Comparison of ENCODE assay signal across 9 cellular contexts in genomic region chr18:48945953-48946217, GRCh38. TPM values are rescaled to one million over a fixed set of nuclear protein-coding genes. Genes with fewer than 3 reads are reported as not detected.
DNase-seq lines count a peak whose midpoint lies in the region; ATAC-seq, FAIRE-seq and TF ChIP-seq lines count a peak whose summit lies in the region.
"Had no signal": no experiment of that assay in that cellular context is flagged by ENCODE, and none has a peak within 500 bp of the region (broad histone marks: within the 10 kb centered on the region; RNA-seq: fewer than 3 reads in every experiment).

No MANE protein-coding gene starts in this region.

- H3K36me3 Mint-ChIP-seq in activated CD4-positive, alpha-beta T cell treated with anti-CD3 and anti-CD28 coated beads, Interleukin-2, amount 10 ng/mL, durations not matched to agents 24 days and 14 days (ENCODE audit: low read depth): peaks cover 73% of the 10 kb centered on the region

- TF ChIP-seq POLR2A in stomach (IDR thresholded peaks at IDR 0.05): no peak

- FAIRE-seq in keratinocyte (lab: Jason Lieb, UNC): no peak

- H3K9me3 ChIP-seq in keratinocyte (ENCODE audit: control insufficient read depth, low read depth, low read length): no peaks in the 10 kb centered on the region
- H3K9me3 ChIP-seq in stomach: no peaks in the 10 kb centered on the region

- H3K4me2 ChIP-seq in keratinocyte (ENCODE audit: control insufficient read depth, extremely low read depth, insufficient read depth, low read depth, low read length): peak overlapping the region; percentile 98

- intact Hi-C loops in activated CD4-positive, alpha-beta T cell treated with anti-CD3 and anti-CD28 coated beads, Interleukin-2, amount 10 ng/mL, durations not matched to agents 24 days and 14 days (cut with micrococcal nuclease): loop anchor here (10.0 kb wide), 1 partner anchor 539 kb away; the partner anchor contains the start of gene C18orf32
- intact Hi-C loops in stomach (cut with DNase I; ENCODE audit: low total_unique reads): no loop called here

- no peak for ATAC-seq in GM21723 (IDR thresholded peaks at IDR 0.05; ENCODE audit: unreplicated experiment)

- no peak for TF ChIP-seq EP300 in stomach (IDR thresholded peaks at IDR 0.05)

- no peak overlapping the region for H3K9ac ChIP-seq in keratinocyte (ENCODE audit: control insufficient read depth, extremely low read depth, insufficient read depth, low read length)

- no peaks in the 10 kb centered on the region for H3K9me3 Mint-ChIP-seq in activated CD4-positive, alpha-beta T cell treated with anti-CD3 and anti-CD28 coated beads, Interleukin-2, amount 10 ng/mL, durations not matched to agents 24 days and 14 days

- H3K4me3 Mint-ChIP-seq in activated CD4-positive, alpha-beta T cell treated with anti-CD3 and anti-CD28 coated beads, Interleukin-2, amount 10 ng/mL, durations not matched to agents 24 days and 14 days: peak overlapping the region; percentile 93

- H2AFZ ChIP-seq in keratinocyte (ENCODE audit: control insufficient read depth, low read length): no peak overlapping the region

- no peaks in the 10 kb centered on the region for H3K27me3 Mint-ChIP-seq in activated CD4-positive, alpha-beta T cell treated with anti-CD3 and anti-CD28 coated beads, Interleukin-2, amount 10 ng/mL, durations not matched to agents 24 days and 14 days

- H3K4me3 ChIP-seq in keratinocyte (ENCODE audit: control insufficient read depth in 2 of 3, extremely low read depth in 1 of 3, insufficient read depth in 2 of 3, low read depth in 1 of 3, low read length in 3 of 3) (no peak overlapping the region), stomach (peak overlapping the region; percentile 73 to 94 (median 90))

- H3K27ac Mint-ChIP-seq in activated CD4-positive, alpha-beta T cell treated with anti-CD3 and anti-CD28 coated beads, Interleukin-2, amount 10 ng/mL, durations not matched to agents 24 days and 14 days: no peak overlapping the region

- no peak for DNase-seq in activated CD4-positive, alpha-beta T cell treated with anti-CD3 and anti-CD28 coated beads, Interleukin-2, amount 10 ng/mL, durations not matched to agents 24 days and 14 days
- DNase-seq in activated CD4-positive, alpha-beta T cell treated with anti-CD3 and anti-CD28 coated beads for 4 hours: no peak
- DNase-seq in keratinocyte (ENCODE audit: low read depth, low spot score) (no peak), stomach (no peak), SK-N-DZ (ENCODE audit: low spot score) (no peak), AG08396 (ENCODE audit: low spot score) (no peak)
- DNase-seq: activated effector memory CD4-positive, alpha-beta T cell treated with anti-CD3 and anti-CD28 coated beads, Interleukin-2, amount 50 U/mL, for 16 hours had no signal

- peaks cover 15% of the 10 kb centered on the region for H4K20me1 ChIP-seq in keratinocyte (ENCODE audit: control insufficient read depth, extremely low read depth, insufficient read depth, low read length)

- H3K27me3 ChIP-seq in keratinocyte (ENCODE audit: control insufficient read depth, extremely low read depth, insufficient read depth, low read length) (no peaks in the 10 kb centered on the region), stomach (no peaks in the 10 kb centered on the region)

- dilution Hi-C loops in keratinocyte (cut with MboI; ENCODE audit: extremely low pct_ligation_motif_present, low sequenced_read_pairs): no loop called here

- peaks cover 71% of the 10 kb centered on the region for H3K4me1 ChIP-seq in keratinocyte (ENCODE audit: control insufficient read depth, extremely low read depth, insufficient read depth, low read length)
- peaks cover 69 to 80% (median 80%) of the 10 kb centered on the region in 4 donors for H3K4me1 ChIP-seq in stomach

- H3K36me3 ChIP-seq in keratinocyte (ENCODE audit: control insufficient read depth in 2 of 2, extremely low read depth in 1 of 2, insufficient read depth in 2 of 2, low read length in 2 of 2) (peaks cover 13 to 16% of the 10 kb centered on the region in 2 experiments), stomach (peaks cover 8 to 33% (median 14%) of the 10 kb centered on the region in 4 donors)

- peaks cover 3% of the 10 kb centered on the region for H3K9me1 ChIP-seq in keratinocyte (ENCODE audit: control insufficient read depth, extremely low read depth, insufficient read depth, low read length)

- TF ChIP-seq CTCF in VCaP (conservative IDR thresholded peaks at IDR 0.05) (no peak), keratinocyte (optimal IDR thresholded peaks at IDR 0.05 in 1 of 3, IDR thresholded peaks at IDR 0.05 in 1 of 3, conservative IDR thresholded peaks at IDR 0.05 in 1 of 3; ENCODE audit: extremely low read depth in 1 of 3, insufficient read depth in 2 of 3, low read length in 3 of 3) (no peak), stomach (IDR thresholded peaks at IDR 0.05) (no peak)

- peaks cover 89% of the 10 kb centered on the region for H3K79me2 ChIP-seq in keratinocyte (ENCODE audit: control insufficient read depth, insufficient read depth, low read length)

- H3K4me1 Mint-ChIP-seq in activated CD4-positive, alpha-beta T cell treated with anti-CD3 and anti-CD28 coated beads, Interleukin-2, amount 10 ng/mL, durations not matched to agents 24 days and 14 days: peaks cover 72% of the 10 kb centered on the region

- H3K27ac ChIP-seq in VCaP (peak overlapping the region; percentile 97), keratinocyte (ENCODE audit: control insufficient read depth, insufficient read depth, low read length) (no peak overlapping the region), stomach (peak overlapping the region; percentile 25 to 100 (median 99))

RNA-seq across cellular contexts. Expression of gene SMAD7, which starts 4.9 kb away (rescaled TPM):
- total RNA-seq in activated CD4-positive, alpha-beta T cell treated with anti-CD3 and anti-CD28 coated beads, Interleukin-2, amount 10 ng/mL, durations not matched to agents 24 days and 14 days: 21.8 and 22.4 TPM in 2 replicates
- polyA plus RNA-seq in keratinocyte (9.5 to 12.2 TPM (median 10.7 TPM) in 3 replicates), stomach (10 to 100 TPM in 1 of 3 donors, 1 to 10 TPM in 2; 4.5 to 10.1 (median 9.9) TPM)
- 11.9 TPM for polyA plus RNA-seq in keratinocyte (2011; ENCODE audit: low read depth)
- 4.7 and 4.9 TPM in 2 replicates for polyA plus RNA-seq in keratinocyte (2011; cell fraction: cytosol; rRNA removed)
- 21.0 and 21.4 TPM in 2 replicates for polyA plus RNA-seq in keratinocyte (2011; cell fraction: nucleus; rRNA removed)
- 7.5 and 10.4 TPM in 2 replicates for polyA plus RNA-seq in keratinocyte (2012; ENCODE audit: low replicate concordance)
- 16.0 to 44.2 TPM (median 24.0 TPM) in 3 replicates for polyA minus RNA-seq in keratinocyte
- 15.0 TPM for polyA minus RNA-seq in keratinocyte (2011; cell fraction: cytosol; rRNA and poly(A)+ RNA removed)
- polyA minus RNA-seq in keratinocyte (2011; cell fraction: nucleus; rRNA and poly(A)+ RNA removed): 19.5 and 21.6 TPM in 2 replicates
- 100 to 1,000 TPM in 1 of 5 donors, 10 to 100 TPM in 3, 1 to 10 TPM in 1; 7.0 to 123 (median 29.3) TPM for total RNA-seq in stomach
- polyA plus RNA-seq in SK-N-DZ (2014; cell fraction: cytosol; rRNA removed): 9.8 and 14.5 TPM in 2 replicates
- polyA plus RNA-seq in SK-N-DZ (2014; cell fraction: nucleus; rRNA removed): 6.3 and 6.9 TPM in 2 replicates

Comparison
In these comparisons a context has a peak if more than half of its experiments do, and no peak if none do; other contexts are left out.
1. H3K4me3 ChIP-seq: peak in stomach (4 of 4); none in keratinocyte (0 of 3).